Comparison of ENCODE assay signal across 8 cellular contexts in the genomic region with DNA sequence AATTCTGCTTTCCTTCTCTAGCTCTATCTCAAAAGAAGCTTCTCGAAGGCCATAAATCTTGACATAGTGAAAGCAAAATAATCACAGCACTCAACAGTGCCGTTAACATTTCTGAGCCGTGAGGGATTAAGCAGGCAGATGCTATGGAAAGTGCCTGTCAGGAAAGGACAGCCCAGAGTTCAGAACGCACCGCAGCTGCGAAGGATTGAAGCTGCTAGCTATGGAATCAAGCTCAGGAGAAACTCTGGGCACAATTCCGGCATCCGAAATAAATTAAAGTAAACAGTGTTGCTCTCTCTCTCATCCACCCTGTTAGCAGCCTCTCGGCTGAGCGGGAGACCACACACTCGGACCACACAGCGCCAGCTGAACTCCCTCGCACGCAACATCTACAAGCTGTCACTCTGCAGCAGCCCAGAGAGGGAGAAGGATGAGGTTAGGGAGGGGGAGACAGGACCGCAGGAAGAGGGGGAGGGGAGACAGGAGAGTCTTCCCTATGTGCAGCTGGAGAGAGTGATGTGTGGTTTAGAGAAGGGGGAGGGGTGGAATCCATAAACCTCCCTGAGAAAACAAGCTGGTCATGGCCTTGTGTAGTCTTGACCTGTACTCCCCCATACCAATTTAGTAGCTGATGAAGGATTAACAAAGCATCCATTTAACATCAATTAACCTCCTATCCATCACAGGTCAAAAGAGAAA. TPM values are rescaled to one million over a fixed set of nuclear protein-coding genes. Genes with fewer than 3 reads are reported as not detected.
DNase-seq lines count a peak whose midpoint lies in the region; ATAC-seq lines count a peak whose summit lies in the region.

No MANE protein-coding gene starts in this region.

- ATAC-seq in HG03025 (IDR thresholded peaks at IDR 0.05; ENCODE audit: low FRiP score, unreplicated experiment), result no peak

- peak overlapping the region; percentile 16 for H3K27ac Mint-ChIP-seq in activated T-helper 1 cell treated with anti-CD3 and anti-CD28 coated beads, Interleukin-12 subunit alpha, Interleukin-12 subunit beta, Interleukin-2, Interleukin-4 antibody, amounts not matched to agents 30 ng/mL and 10 ng/mL and 1 ng/mL, durations not matched to agents 14 hours and 24 hours and 36 hours

- H3K4me3 Mint-ChIP-seq in activated T-helper 1 cell treated with anti-CD3 and anti-CD28 coated beads, Interleukin-12 subunit alpha, Interleukin-12 subunit beta, Interleukin-2, Interleukin-4 antibody, amounts not matched to agents 30 ng/mL and 10 ng/mL and 1 ng/mL, durations not matched to agents 14 hours and 24 hours and 36 hours, result peak overlapping the region; percentile 41

- no peaks in the 10 kb centered on the region for H3K9me3 Mint-ChIP-seq in activated T-helper 1 cell treated with anti-CD3 and anti-CD28 coated beads, Interleukin-12 subunit alpha, Interleukin-12 subunit beta, Interleukin-2, Interleukin-4 antibody, amounts not matched to agents 30 ng/mL and 10 ng/mL and 1 ng/mL, durations not matched to agents 14 hours and 24 hours and 36 hours

- peak; percentile 46 for DNase-seq in DMS153 (lab: John Stamatoyannopoulos, UW)
- peak; percentile 96 for DNase-seq in KBM-7
- DNase-seq in activated T-helper 1 cell treated with anti-CD3 and anti-CD28 coated beads, Interleukin-12 subunit alpha, Interleukin-12 subunit beta, Interleukin-2, Interleukin-4 antibody, amounts not matched to agents 30 ng/mL and 10 ng/mL and 1 ng/mL, durations not matched to agents 14 hours and 24 hours and 36 hours (ENCODE audit: low spot score), result no peak
- peak; percentile 29 for DNase-seq in stromal cell of bone marrow (ENCODE audit: low read depth)
- no peak for DNase-seq in posterior vena cava (ENCODE audit: low spot score)
- no peak for DNase-seq in activated CD4-positive, CD25-positive, alpha-beta regulatory T cell treated with anti-CD3 and anti-CD28 coated beads, Interleukin-2, amount 50 U/mL, for 72 hours

- H3K4me1 Mint-ChIP-seq in activated T-helper 1 cell treated with anti-CD3 and anti-CD28 coated beads, Interleukin-12 subunit alpha, Interleukin-12 subunit beta, Interleukin-2, Interleukin-4 antibody, amounts not matched to agents 30 ng/mL and 10 ng/mL and 1 ng/mL, durations not matched to agents 14 hours and 24 hours and 36 hours (ENCODE audit: low read depth), result peaks cover 47% of the 10 kb centered on the region

- no peaks in the 10 kb centered on the region for H3K27me3 Mint-ChIP-seq in activated T-helper 1 cell treated with anti-CD3 and anti-CD28 coated beads, Interleukin-12 subunit alpha, Interleukin-12 subunit beta, Interleukin-2, Interleukin-4 antibody, amounts not matched to agents 30 ng/mL and 10 ng/mL and 1 ng/mL, durations not matched to agents 14 hours and 24 hours and 36 hours (ENCODE audit: insufficient read depth)

- intact Hi-C loops in activated T-helper 1 cell treated with anti-CD3 and anti-CD28 coated beads, Interleukin-12 subunit alpha, Interleukin-12 subunit beta, Interleukin-2, Interleukin-4 antibody, amounts not matched to agents 30 ng/mL and 10 ng/mL and 1 ng/mL, durations not matched to agents 14 hours and 24 hours and 36 hours (cut with micrococcal nuclease), result loop anchor here (2.0 to 5.0 kb wide), 3 partner anchors 193 to 1858 kb away; partner anchors contain the start of gene IRF4
- intact Hi-C loops in posterior vena cava (cut with DNase I), result no loop called here

- H3K4me3 ChIP-seq in iPS-11a (ENCODE audit: low read depth, low read length), result peak overlapping the region; percentile 30

- in situ Hi-C loops in KBM-7 (cut with MboI; ENCODE audit: low pct_unique_long_range_greater_than_20kb, low sequenced_read_pairs), result no loop called here

- peaks cover 8% of the 10 kb centered on the region for H3K36me3 Mint-ChIP-seq in activated T-helper 1 cell treated with anti-CD3 and anti-CD28 coated beads, Interleukin-12 subunit alpha, Interleukin-12 subunit beta, Interleukin-2, Interleukin-4 antibody, amounts not matched to agents 30 ng/mL and 10 ng/mL and 1 ng/mL, durations not matched to agents 14 hours and 24 hours and 36 hours (ENCODE audit: low read depth)

RNA-seq across cellular contexts. Expression of gene EXOC2, which starts 9.0 kb away (rescaled TPM):
- total RNA-seq in activated T-helper 1 cell treated with anti-CD3 and anti-CD28 coated beads, Interleukin-12 subunit alpha, Interleukin-12 subunit beta, Interleukin-2, Interleukin-4 antibody, amounts not matched to agents 30 ng/mL and 10 ng/mL and 1 ng/mL, durations not matched to agents 14 hours and 24 hours and 36 hours, result 44.5 and 47.1 TPM in 2 replicates
- 10 to 100 TPM; 16.7 to 20.5 TPM for total RNA-seq in posterior vena cava

RNA-seq across cellular contexts. Expression of gene HUS1B, which starts 27.0 kb away (rescaled TPM):
- total RNA-seq in activated T-helper 1 cell treated with anti-CD3 and anti-CD28 coated beads, Interleukin-12 subunit alpha, Interleukin-12 subunit beta, Interleukin-2, Interleukin-4 antibody, amounts not matched to agents 30 ng/mL and 10 ng/mL and 1 ng/mL, durations not matched to agents 14 hours and 24 hours and 36 hours, result 2.7 and 2.8 TPM in 2 replicates
- total RNA-seq in posterior vena cava, result 1 to 10 TPM; 1.2 to 1.6 TPM

Comparison
In these comparisons a context has a peak if more than half of its experiments do, and no peak if none do; other contexts are left out.
1. DNase-seq: peak in DMS153 (single experiment), KBM-7 (single experiment) and stromal cell of bone marrow (single experiment); none in activated T-helper 1 cell treated with anti-CD3 and anti-CD28 coated beads, Interleukin-12 subunit alpha, Interleukin-12 subunit beta, Interleukin-2, Interleukin-4 antibody, amounts not matched to agents 30 ng/mL and 10 ng/mL and 1 ng/mL, durations not matched to agents 14 hours and 24 hours and 36 hours (single experiment), posterior vena cava (single experiment) and activated CD4-positive, CD25-positive, alpha-beta regulatory T cell treated with anti-CD3 and anti-CD28 coated beads, Interleukin-2, amount 50 U/mL, for 72 hours (single experiment).